13 cellular contexts compared by ENCODE assay signal in the genomic region with DNA sequence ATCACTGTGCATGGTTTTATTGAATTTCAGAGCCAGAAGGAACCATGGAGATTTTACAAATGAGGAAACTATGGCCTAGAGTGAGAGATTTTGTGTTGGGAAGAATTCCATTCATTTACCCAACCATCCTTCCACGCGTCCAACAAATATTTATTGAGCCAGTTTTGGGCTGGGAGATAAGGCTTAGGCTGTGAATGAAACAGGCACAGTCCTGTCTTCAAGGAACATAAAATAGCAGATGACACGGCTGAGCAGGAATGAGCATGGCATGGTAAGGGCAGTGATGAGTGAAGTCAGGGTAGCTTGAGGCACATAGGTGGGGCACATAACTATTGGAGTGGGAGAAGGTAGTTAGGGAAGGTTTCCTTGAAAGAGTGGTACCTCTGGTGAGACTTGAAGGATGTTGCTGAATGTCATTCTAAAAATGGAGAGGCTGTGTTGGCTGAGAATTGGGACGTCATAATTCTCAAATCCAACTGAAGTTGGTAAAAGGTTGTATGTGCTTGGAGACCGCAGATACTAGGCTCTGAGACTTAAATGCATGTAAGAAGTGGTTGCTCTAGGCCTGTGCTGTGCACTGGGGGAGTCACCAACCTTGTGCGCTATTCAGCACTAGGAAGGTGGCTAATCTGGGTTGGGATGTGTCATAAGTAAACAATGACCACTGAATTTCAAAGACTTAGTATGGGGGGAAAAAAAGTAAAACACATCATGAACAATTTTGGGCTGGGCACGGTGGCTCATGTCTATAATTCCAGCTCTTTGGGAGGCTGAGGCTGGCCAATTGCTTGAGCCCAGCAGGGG. TPM values are rescaled to one million over a fixed set of nuclear protein-coding genes. Genes with fewer than 3 reads are reported as not detected.
DNase-seq lines count a peak whose midpoint lies in the region; ATAC-seq and TF ChIP-seq lines count a peak whose summit lies in the region.
"Had no signal": no experiment of that assay in that cellular context is flagged by ENCODE, and none has a peak within 500 bp of the region (broad histone marks: within the 10 kb centered on the region; RNA-seq: fewer than 3 reads in every experiment).

No MANE protein-coding gene starts in this region.

- H3K27ac Mint-ChIP-seq in GM23338 = no peak overlapping the region
- no peak overlapping the region for H3K27ac Mint-ChIP-seq in CD8-positive, alpha-beta memory T cell
- H3K27ac Mint-ChIP-seq: activated naive CD8-positive, alpha-beta T cell treated with anti-CD3 and anti-CD28 coated beads, Interleukin-2, amount 10 ng/mL, durations not matched to agents 7 days and 5 days had no signal

- H3K27me3 Mint-ChIP-seq in GM23338 (ENCODE audit: insufficient read depth, low read depth, poor library complexity) = peaks cover 5% of the 10 kb centered on the region
- peaks cover 24 to 61% of the 10 kb centered on the region in 2 donors for H3K27me3 Mint-ChIP-seq in CD8-positive, alpha-beta memory T cell

- H4K20me1 ChIP-seq in GM23338 (replicated peaks; ENCODE audit: insufficient read depth) = peaks cover 43% of the 10 kb centered on the region

- no peak overlapping the region; the same call in 2 of the 3 replicates for H3K4me3 Mint-ChIP-seq in GM23338
- no peak overlapping the region for H3K4me3 Mint-ChIP-seq in CD8-positive, alpha-beta memory T cell
- H3K4me3 Mint-ChIP-seq: activated naive CD8-positive, alpha-beta T cell treated with anti-CD3 and anti-CD28 coated beads, Interleukin-2, amount 10 ng/mL, durations not matched to agents 7 days and 5 days had no signal

- H3K27me3 ChIP-seq in GM23338 (ENCODE audit: insufficient read depth) = no peaks in the 10 kb centered on the region
- H3K27me3 ChIP-seq in CD8-positive, alpha-beta memory T cell (ENCODE audit: insufficient read depth, low read length, poor library complexity, severe bottlenecking) = peaks cover 12% of the 10 kb centered on the region
- H3K27me3 ChIP-seq: heart right ventricle had no signal

- POLR2A ChIA-PET in RWPE1 (lab: Yijun Ruan, JAX; ENCODE audit: low non-redundant PET) = no interaction called here
- POLR2A ChIA-PET in CD8-positive, alpha-beta memory T cell (lab: Charles Lee) = no interaction called here

- H3K9me2 ChIP-seq in GM23338 (ENCODE audit: insufficient read depth) = no peaks in the 10 kb centered on the region

- no peak overlapping the region for H3K4me3 ChIP-seq in GM23338
- H3K4me3 ChIP-seq in CD8-positive, alpha-beta memory T cell (ENCODE audit: low read length) = no peak overlapping the region
- H3K4me3 ChIP-seq: heart right ventricle, lower lobe of right lung had no signal

- peaks cover 88% of the 10 kb centered on the region for H3K79me2 ChIP-seq in GM23338 (replicated peaks; ENCODE audit: insufficient read depth)

- H3K4me1 ChIP-seq in GM23338 (ENCODE audit: insufficient read depth) = peaks cover 74% of the 10 kb centered on the region
- no peaks in the 10 kb centered on the region for H3K4me1 ChIP-seq in CD8-positive, alpha-beta memory T cell (ENCODE audit: insufficient read depth, low read length)

- H3K27ac ChIP-seq in GM23338 (ENCODE audit: low read depth) = 0 out of 2 replicates have a peak overlapping the region, but pooled peaks have one; percentile 5
- H3K27ac ChIP-seq in RWPE1 = peak overlapping the region; percentile 18; the same call in 1 of the 2 replicates
- H3K27ac ChIP-seq in CD8-positive, alpha-beta memory T cell (ENCODE audit: low read depth, low read length) = no peak overlapping the region
- H3K27ac ChIP-seq: lower lobe of right lung had no signal

- 0 out of 2 replicates have a peak overlapping the region, but pooled peaks have one; percentile 71 for H3K4me2 ChIP-seq in GM23338

- H3K9me3 Mint-ChIP-seq in GM23338 = no peaks in the 10 kb centered on the region
- H3K9me3 Mint-ChIP-seq in CD8-positive, alpha-beta memory T cell = peaks cover 0 to 3% (median 0%) of the 10 kb centered on the region in 5 donors
- H3K9me3 Mint-ChIP-seq: activated naive CD8-positive, alpha-beta T cell treated with anti-CD3 and anti-CD28 coated beads, Interleukin-2, amount 10 ng/mL, durations not matched to agents 7 days and 5 days had no signal

- DNase-seq in GM23338 (ENCODE audit: low spot score) = no peak
- DNase-seq in RWPE1 (ENCODE audit: low spot score) = no peak
- DNase-seq in non-pigmented ciliary epithelial cell (ENCODE audit: low read depth) = peak; percentile 56
- no peak for DNase-seq in dedifferentiated amniotic fluid mesenchymal stem cell (ENCODE audit: extremely low spot score)
- no peak for DNase-seq in CD8-positive, alpha-beta memory T cell
- no peak for DNase-seq in NK-92 treated with Interleukin-12 subunit alpha and Interleukin-12 subunit beta, amount 100 ng/mL, for 24 hours (lab: John Stamatoyannopoulos, UW)
- DNase-seq: activated naive CD8-positive, alpha-beta T cell treated with anti-CD3 and anti-CD28 coated beads, Interleukin-2, amount 10 ng/mL, durations not matched to agents 7 days and 5 days; C1 segment of cervical spinal cord; heart right ventricle; lower lobe of right lung; MV-4-11 had no signal

- 0 out of 2 replicates have a peak, but pooled peaks cover 4% of the 10 kb centered on the region for H3F3A ChIP-seq in GM23338 (replicated peaks; ENCODE audit: low read depth)

- no peaks in the 10 kb centered on the region for H3K36me3 ChIP-seq in GM23338 (ENCODE audit: insufficient read depth)
- H3K36me3 ChIP-seq in CD8-positive, alpha-beta memory T cell (ENCODE audit: insufficient read depth, low read length) = no peaks in the 10 kb centered on the region
- H3K36me3 ChIP-seq: heart right ventricle, lower lobe of right lung had no signal

- ATAC-seq in GM23338 = no peak
- peak; percentile 59 for ATAC-seq in esophagus mucosa
- ATAC-seq in HG03432 (IDR thresholded peaks at IDR 0.05; ENCODE audit: unreplicated experiment) = no peak
- ATAC-seq: lower lobe of right lung had no signal

- peaks cover 3% of the 10 kb centered on the region; the same call in 1 of the 3 replicates for H3K36me3 Mint-ChIP-seq in GM23338 (ENCODE audit: low read depth)
- H3K36me3 Mint-ChIP-seq in CD8-positive, alpha-beta memory T cell = no peaks in the 10 kb centered on the region
- H3K36me3 Mint-ChIP-seq: activated naive CD8-positive, alpha-beta T cell treated with anti-CD3 and anti-CD28 coated beads, Interleukin-2, amount 10 ng/mL, durations not matched to agents 7 days and 5 days had no signal

- no peaks in the 10 kb centered on the region for H3K9me3 ChIP-seq in CD8-positive, alpha-beta memory T cell (ENCODE audit: low read length)
- H3K9me3 ChIP-seq: heart right ventricle, lower lobe of right lung had no signal

- CTCF ChIA-PET in RWPE1 (lab: Yijun Ruan, JAX) = interaction anchor here (1.7 kb wide), 1 partner anchor 163 kb away, joined by 3 read pairs; no protein-coding TSS in a partner anchor
- CTCF ChIA-PET in CD8-positive, alpha-beta memory T cell (lab: Charles Lee) = no interaction called here

- peaks cover 80% of the 10 kb centered on the region for H3K4me1 Mint-ChIP-seq in GM23338
- peaks cover 0 to 8% (median 6%) of the 10 kb centered on the region in 3 donors for H3K4me1 Mint-ChIP-seq in CD8-positive, alpha-beta memory T cell

- H2AFZ ChIP-seq in GM23338 = no peak overlapping the region

- TF ChIP-seq CTCF in GM23338 (conservative IDR thresholded peaks at IDR 0.05; ENCODE audit: low read depth in 2 of 2) = no peak
- TF ChIP-seq CTCF in RWPE1 (conservative IDR thresholded peaks at IDR 0.05; ENCODE audit: low read depth) = no peak

TF ChIP-seq in GM23338, 12 proteins besides CTCF, POLR2A, EP300 and RAD21 (continues in another document):
- TF ChIP-seq CREB1 (CRISPR knock-in tag; IDR thresholded peaks at IDR 0.05; ENCODE audit: low read depth) = no peak

RNA-seq across cellular contexts. Expression of gene TEAD1, which starts 51.8 kb away (rescaled TPM):
- 102 and 103 TPM in 2 replicates for total RNA-seq in GM23338 (2014; rRNA removed; shearing (Covaris generic))
- 24.5 and 28.4 TPM in 2 replicates for polyA plus RNA-seq in GM23338 (2016; fragmentation: Nextera tagmentation; extraction: Ambion mirVana)
- total RNA-seq in esophagus mucosa = 35.3 TPM
- total RNA-seq in CD8-positive, alpha-beta memory T cell = under 1 TPM; 0.59 to 0.89 TPM
- not detected for polyA plus RNA-seq in CD8-positive, alpha-beta memory T cell
- total RNA-seq: activated naive CD8-positive, alpha-beta T cell treated with anti-CD3 and anti-CD28 coated beads, Interleukin-2, amount 10 ng/mL, durations not matched to agents 7 days and 5 days had no signal

Comparison
In these comparisons a context has a peak if more than half of its experiments do, and no peak if none do; other contexts are left out.
1. RNA of gene TEAD1, which starts 51.8 kb away (total RNA-seq): 102 to 103 TPM in GM23338 and 35.3 TPM in esophagus mucosa (single experiment); 0.59 to 0.89 TPM in CD8-positive, alpha-beta memory T cell; every median in the first group is over 10 times any median in the second.